In genomic region chr11:119357069-119357468, GRCh38 we compare ENCODE assay signal across 10 cellular contexts. TPM values are rescaled to one million over a fixed set of nuclear protein-coding genes. Genes with fewer than 3 reads are reported as not detected.
DNase-seq lines count a peak whose midpoint lies in the region; ATAC-seq and TF ChIP-seq lines count a peak whose summit lies in the region.
"Had no signal": no experiment of that assay in that cellular context is flagged by ENCODE, and none has a peak within 500 bp of the region (broad histone marks: within the 10 kb centered on the region; RNA-seq: fewer than 3 reads in every experiment).

No MANE protein-coding gene starts in this region.

- no peaks in the 10 kb centered on the region for H3K9me3 Mint-ChIP-seq in T-helper 1 cell treated with Interleukin-12 subunit alpha and Interleukin-12 subunit beta and Interleukin-4 antibody, amounts not matched to agents 30 μg/mL and 1 μg/mL, for 36 hours

- H3K4me3 ChIP-seq in ascending aorta (peak overlapping the region; percentile 42 to 71), kidney epithelial cell (ENCODE audit: low read depth, low read length) (peak overlapping the region; percentile 32), testis (peak overlapping the region; percentile 39 to 63)

- TF ChIP-seq CTCF in ascending aorta (IDR thresholded peaks at IDR 0.05) = no peak
- no peak for TF ChIP-seq CTCF in kidney epithelial cell (IDR thresholded peaks at IDR 0.05; ENCODE audit: insufficient read depth, low read length, poor library complexity, severe bottlenecking)
- TF ChIP-seq CTCF in testis (IDR thresholded peaks at IDR 0.05) = no peak

- no peak for TF ChIP-seq POLR2A in testis (IDR thresholded peaks at IDR 0.05)

- no peaks in the 10 kb centered on the region for H3K36me3 Mint-ChIP-seq in T-helper 1 cell treated with Interleukin-12 subunit alpha and Interleukin-12 subunit beta and Interleukin-4 antibody, amounts not matched to agents 30 μg/mL and 1 μg/mL, for 36 hours (ENCODE audit: low read depth)

- H3K4me1 Mint-ChIP-seq in T-helper 1 cell treated with Interleukin-12 subunit alpha and Interleukin-12 subunit beta and Interleukin-4 antibody, amounts not matched to agents 30 μg/mL and 1 μg/mL, for 36 hours (ENCODE audit: low read depth) = peaks cover 4% of the 10 kb centered on the region

- DNase-seq in T-helper 1 cell (no peak), ascending aorta (ENCODE audit: low spot score in 2 of 2) (no peak), kidney epithelial cell (ENCODE audit: low read depth) (no peak), testis (no peak), substantia nigra (lab: John Stamatoyannopoulos, UW) (no peak), NCI-H82 (lab: John Stamatoyannopoulos, UW) (no peak)

- no peak overlapping the region for H3K27ac ChIP-seq in ascending aorta
- peak overlapping the region; percentile 27 to 69 for H3K27ac ChIP-seq in testis
- H3K27ac ChIP-seq in substantia nigra (ENCODE audit: low read depth, low read length, poor library complexity, severe bottlenecking) = no peak overlapping the region

- no peak for ATAC-seq in HG02938 (IDR thresholded peaks at IDR 0.05; ENCODE audit: unreplicated experiment)

- intact Hi-C loops in ascending aorta (cut with DNase I) (loop anchor here (10.0 kb wide), 1 partner anchor 368 kb away; the partner anchor contains the start of gene NECTIN1), testis (cut with DNase I; ENCODE audit: low total_unique reads) (loop anchor here (2.0 to 10.0 kb wide), 2 partner anchors 18 to 118 kb away; no protein-coding TSS in a partner anchor)

- H3K4me1 ChIP-seq in ascending aorta (peaks cover 2 to 9% of the 10 kb centered on the region in 2 donors), testis (peaks cover 24% of the 10 kb centered on the region)

- H3K4me3 Mint-ChIP-seq in T-helper 1 cell treated with Interleukin-12 subunit alpha and Interleukin-12 subunit beta and Interleukin-4 antibody, amounts not matched to agents 30 μg/mL and 1 μg/mL, for 36 hours = peak overlapping the region; percentile 60

- WGBS in testis, 2 donors = 35 to 36% methylated on average over 5 to 11 of the region's 13 CpGs

- no peaks in the 10 kb centered on the region for H3K36me3 ChIP-seq in ascending aorta
- H3K36me3 ChIP-seq in kidney epithelial cell (ENCODE audit: control insufficient read depth, insufficient read depth, low read length) = no peaks in the 10 kb centered on the region
- H3K36me3 ChIP-seq in testis (ENCODE audit: low read depth, missing control alignments) = no peaks in the 10 kb centered on the region

- no peak overlapping the region for H3K27ac Mint-ChIP-seq in T-helper 1 cell treated with Interleukin-12 subunit alpha and Interleukin-12 subunit beta and Interleukin-4 antibody, amounts not matched to agents 30 μg/mL and 1 μg/mL, for 36 hours

- H3K27me3 ChIP-seq in ascending aorta (no peaks in the 10 kb centered on the region), kidney epithelial cell (ENCODE audit: control insufficient read depth, insufficient read depth, low read length) (no peaks in the 10 kb centered on the region), testis (no peaks in the 10 kb centered on the region)

- H3K27me3 Mint-ChIP-seq in T-helper 1 cell treated with Interleukin-12 subunit alpha and Interleukin-12 subunit beta and Interleukin-4 antibody, amounts not matched to agents 30 μg/mL and 1 μg/mL, for 36 hours (ENCODE audit: low read depth) = peaks cover 65% of the 10 kb centered on the region

- H3K9me3 ChIP-seq in ascending aorta (no peaks in the 10 kb centered on the region), testis (no peaks in the 10 kb centered on the region)

RNA-seq across cellular contexts. Expression of gene MFRP, which starts 10.6 kb away (rescaled TPM):
- total RNA-seq in ascending aorta (not detected), kidney epithelial cell (not detected in 2 replicates), testis (not detected)
- not detected for polyA plus RNA-seq in testis (ENCODE audit: insufficient read depth, low read depth, low replicate concordance)
- total RNA-seq: A172, mucosa of gallbladder had no signal

RNA-seq across cellular contexts. Expression of gene C1QTNF5, which starts 16.4 kb away (rescaled TPM):
- 95.8 TPM for total RNA-seq in ascending aorta
- 2.9 and 6.2 TPM in 2 replicates for total RNA-seq in kidney epithelial cell
- total RNA-seq in testis = 1 to 10 TPM; 4.7 to 5.3 TPM
- 12.6 TPM for polyA plus RNA-seq in testis (ENCODE audit: insufficient read depth, low read depth, low replicate concordance)
- total RNA-seq: A172 had no signal

RNA-seq across cellular contexts. Expression of gene RNF26, which starts 22.7 kb away (rescaled TPM):
- total RNA-seq in ascending aorta (16.8 TPM), kidney epithelial cell (17.8 and 20.5 TPM in 2 replicates), testis (10 to 100 TPM; 28.2 to 31.0 TPM)
- 37.1 TPM for polyA plus RNA-seq in testis (ENCODE audit: insufficient read depth, low read depth, low replicate concordance)

RNA-seq across cellular contexts. Expression of gene USP2, which starts 24.4 kb away (rescaled TPM):
- total RNA-seq in ascending aorta (not detected), kidney epithelial cell (1.6 and 2.0 TPM in 2 replicates), testis (100 to 1,000 TPM in 1 of 2 donors, 10 to 100 TPM in 1; 41.2 to 100 TPM)
- polyA plus RNA-seq in testis (ENCODE audit: insufficient read depth, low read depth, low replicate concordance) = 168 TPM
- total RNA-seq: A172 had no signal

RNA-seq across cellular contexts. Expression of gene MCAM, which starts 40.1 kb away (rescaled TPM):
- total RNA-seq in ascending aorta = 2,975 TPM
- total RNA-seq in kidney epithelial cell = 563 and 601 TPM in 2 replicates
- total RNA-seq in testis = 10 to 100 TPM; 39.1 to 45.1 TPM
- polyA plus RNA-seq in testis (ENCODE audit: insufficient read depth, low read depth, low replicate concordance) = 43.1 TPM

Comparison
In these comparisons a context has a peak if more than half of its experiments do, and no peak if none do; other contexts are left out.
1. H3K27ac ChIP-seq: peak in testis (2 of 2); none in ascending aorta (0 of 2) and substantia nigra (single experiment).
2. RNA of gene C1QTNF5, which starts 16.4 kb away (total RNA-seq): 95.8 TPM in ascending aorta (single experiment); 4.7 to 5.3 TPM in testis and 2.9 to 6.2 TPM in kidney epithelial cell; every median in the first group is over 10 times any median in the second.
3. Peak in every context shown above with its lines, with median percentiles within 50 percentile points of each other: H3K4me3 ChIP-seq.